In genomic region chr3:124023521-124023920, GRCh38 we compare ENCODE assay signal across 5 cellular contexts. TPM values are rescaled to one million over a fixed set of nuclear protein-coding genes. Genes with fewer than 3 reads are reported as not detected.
"Had no signal": no experiment of that assay in that cellular context is flagged by ENCODE, and none has a peak within 500 bp of the region (broad histone marks: within the 10 kb centered on the region; RNA-seq: fewer than 3 reads in every experiment).

No MANE protein-coding gene starts in this region.

RNA-seq across cellular contexts. Expression of gene ROPN1, which starts 31.6 kb away (rescaled TPM):
- total RNA-seq: M059J, PC-3, Peyer's patch, Right ventricle myocardium superior, SJSA1 had no signal
